13 cellular contexts compared by ENCODE assay signal in genomic region chr17:15411556-15412198, GRCh38. TPM values are rescaled to one million over a fixed set of nuclear protein-coding genes. Genes with fewer than 3 reads are reported as not detected.
DNase-seq lines count a peak whose midpoint lies in the region; ATAC-seq and TF ChIP-seq lines count a peak whose summit lies in the region.
"Had no signal": no experiment of that assay in that cellular context is flagged by ENCODE, and none has a peak within 500 bp of the region (broad histone marks: within the 10 kb centered on the region; RNA-seq: fewer than 3 reads in every experiment).

No MANE protein-coding gene starts in this region.

- H3K27me3 ChIP-seq in left ventricle myocardium inferior (ENCODE audit: low read depth) (no peaks in the 10 kb centered on the region), gastrocnemius medialis (no peaks in the 10 kb centered on the region)

- H3K27ac ChIP-seq in left ventricle myocardium inferior (replicated peaks) (peak overlapping the region; percentile 82), gastrocnemius medialis (peak overlapping the region; percentile 70 to 89 (median 78))

- H3K4me1 ChIP-seq in left ventricle myocardium inferior (peaks cover 46% of the 10 kb centered on the region), gastrocnemius medialis (peaks cover 25 to 40% of the 10 kb centered on the region in 2 donors)

- DNase-seq in AML-193 (lab: John Stamatoyannopoulos, UW) (peak; percentile 1 to 17), SKM-1 (lab: John Stamatoyannopoulos, UW; ENCODE audit: unreplicated experiment) (peak; percentile 66), left ventricle myocardium inferior (no peak), gastrocnemius medialis (peak; percentile 27 to 73)
- DNase-seq in stimulated activated CD8-positive, alpha-beta memory T cell treated with anti-CD3 and anti-CD28 coated beads, Interleukin-4, amount 100 ng/mL, for 48 hours = no peak
- DNase-seq: activated CD4-positive, alpha-beta memory T cell treated with anti-CD3 and anti-CD28 coated beads for 36 hours; activated naive CD4-positive, alpha-beta T cell treated with anti-CD3 and anti-CD28 coated beads, Interleukin-2, amount 50 U/mL, for 16 hours; KG1; NCI-H2029 treated with DMSO at 0.1 percent for 48 hours had no signal

- ATAC-seq in gastrocnemius medialis (no peak), GM18519 (IDR thresholded peaks at IDR 0.05; ENCODE audit: low FRiP score, unreplicated experiment) (no peak), GM19467 (IDR thresholded peaks at IDR 0.05; ENCODE audit: unreplicated experiment) (no peak), HG03469 (IDR thresholded peaks at IDR 0.05; ENCODE audit: unreplicated experiment) (no peak)
- ATAC-seq: HCT116 had no signal

- H3K9me3 ChIP-seq in left ventricle myocardium inferior (replicated peaks) (no peaks in the 10 kb centered on the region), gastrocnemius medialis (no peaks in the 10 kb centered on the region)

- TF ChIP-seq POLR2A in gastrocnemius medialis (IDR thresholded peaks at IDR 0.05) = no peak

- no peaks in the 10 kb centered on the region for H3K36me3 ChIP-seq in left ventricle myocardium inferior
- H3K36me3 ChIP-seq in gastrocnemius medialis = no peaks in the 10 kb centered on the region

- in situ Hi-C loops in gastrocnemius medialis (cut with MboI; ENCODE audit: low sequenced_read_pairs in 4 of 4) = loop anchor here (5.0 to 25.0 kb wide), 4 partner anchors 91 to 157 kb away; partner anchors contain the start of gene PMP22 (in 3 of the 4)

- TF ChIP-seq CTCF in left ventricle myocardium inferior (IDR thresholded peaks at IDR 0.05; ENCODE audit: borderline replicate concordance) (no peak), gastrocnemius medialis (IDR thresholded peaks at IDR 0.05 in 4 of 5, conservative IDR thresholded peaks at IDR 0.05 in 1 of 5) (no peak)

- intact Hi-C loops in left ventricle myocardium inferior (cut with micrococcal nuclease) (no loop called here), gastrocnemius medialis (cut with DNase I; ENCODE audit: low total_unique reads) (no loop called here)

- H3K4me3 ChIP-seq in left ventricle myocardium inferior = no peak overlapping the region
- no peak overlapping the region for H3K4me3 ChIP-seq in gastrocnemius medialis

RNA-seq across cellular contexts. Expression of gene CDRT4, which starts 55.7 kb away (rescaled TPM):
- total RNA-seq in left ventricle myocardium inferior (1.4 TPM), gastrocnemius medialis (1 to 10 TPM in 2 of 4 donors, under 1 TPM in 2; 0.66 to 2.0 (median 1.00) TPM)

Comparison
In these comparisons a context has a peak if more than half of its experiments do, and no peak if none do; other contexts are left out.
1. DNase-seq: peak in AML-193 (2 of 2), SKM-1 (single experiment) and gastrocnemius medialis (2 of 2); none in left ventricle myocardium inferior (single experiment) and stimulated activated CD8-positive, alpha-beta memory T cell treated with anti-CD3 and anti-CD28 coated beads, Interleukin-4, amount 100 ng/mL, for 48 hours (single experiment).